Comparison of ENCODE assay signal across 9 cellular contexts in the genomic region with DNA sequence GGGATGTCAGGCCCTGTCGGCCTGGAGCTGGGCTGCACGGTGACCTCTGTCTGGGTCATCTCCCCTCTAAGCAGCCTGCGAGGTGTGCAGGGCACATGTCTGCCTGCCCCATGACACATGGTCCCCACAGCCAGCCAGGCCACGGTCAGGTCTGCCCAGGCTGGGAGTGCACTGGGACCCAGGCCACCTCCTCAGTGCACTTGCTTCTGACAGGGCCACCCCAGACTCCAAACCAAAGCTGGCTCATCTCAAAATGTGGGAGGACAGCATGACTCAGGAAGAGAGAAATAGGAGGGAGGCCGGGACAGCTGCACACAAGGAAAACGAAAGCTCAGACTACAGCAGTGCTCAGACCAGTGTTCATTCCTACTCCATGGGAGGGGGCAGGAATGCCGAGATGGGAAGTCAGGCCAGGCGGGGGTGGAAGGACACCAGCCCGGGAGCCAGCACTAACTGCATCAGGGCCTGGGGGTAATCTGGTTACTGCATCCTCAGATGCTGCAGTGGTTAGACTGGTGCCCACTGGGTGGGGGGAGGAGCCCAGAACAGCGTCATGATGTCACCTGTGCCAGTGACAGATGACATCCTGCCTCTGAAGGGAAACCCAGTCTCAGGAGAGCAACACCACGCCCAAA. TPM values are rescaled to one million over a fixed set of nuclear protein-coding genes. Genes with fewer than 3 reads are reported as not detected.
A peak's percentile ranks its signal among the peaks of the same experiment; 100 is the strongest.
DNase-seq lines count a peak whose midpoint lies in the region; ATAC-seq and TF ChIP-seq lines count a peak whose summit lies in the region.
"Had no signal": no experiment of that assay in that cellular context is flagged by ENCODE, and none has a peak within 500 bp of the region (broad histone marks: within the 10 kb centered on the region; RNA-seq: fewer than 3 reads in every experiment).

No MANE protein-coding gene starts in this region.

- ATAC-seq in left cardiac atrium (peak; percentile 61 to 84), GM23338 (no peak), GM21717 (IDR thresholded peaks at IDR 0.05; ENCODE audit: unreplicated experiment) (no peak), HG03139 (IDR thresholded peaks at IDR 0.05; ENCODE audit: unreplicated experiment) (no peak)

- peaks cover 25% of the 10 kb centered on the region for H3K27me3 Mint-ChIP-seq in GM23338 (ENCODE audit: insufficient read depth, low read depth, poor library complexity)

- no peak overlapping the region for H3K4me3 ChIP-seq in WERI-Rb-1 (ENCODE audit: low read depth, low read length)
- H3K4me3 ChIP-seq in skeletal muscle cell (ENCODE audit: low read depth, low read length), result no peak overlapping the region
- H3K4me3 ChIP-seq in GM23338, result no peak overlapping the region

- no peak overlapping the region for H3K27ac Mint-ChIP-seq in GM23338

- H3K27me3 ChIP-seq in WERI-Rb-1 (ENCODE audit: insufficient read depth, low read depth, severe bottlenecking) (peaks cover 4% of the 10 kb centered on the region), GM23338 (ENCODE audit: insufficient read depth) (peaks cover 25% of the 10 kb centered on the region)

- DNase-seq in HPDE6-E6E7 (ENCODE audit: extremely low spot score), result peak; percentile 63
- no peak for DNase-seq in WERI-Rb-1
- DNase-seq in left cardiac atrium, result peak; percentile 51
- peak; percentile 66 for DNase-seq in skeletal muscle cell (ENCODE audit: low read depth)
- DNase-seq in retina, result no peak
- DNase-seq in GM23338 (ENCODE audit: low spot score), result no peak
- DNase-seq: NCI-H524 treated with DMSO at 0.1 percent for 48 hours had no signal

- H2AFZ ChIP-seq in GM23338, result no peak overlapping the region

- no peaks in the 10 kb centered on the region for H3K9me3 ChIP-seq in WERI-Rb-1 (ENCODE audit: severe bottlenecking)

- H3F3A ChIP-seq in GM23338 (replicated peaks; ENCODE audit: low read depth), result 0 out of 2 replicates have a peak, but pooled peaks cover 6% of the 10 kb centered on the region

- peak overlapping the region; percentile 20; the same call in 1 of the 2 replicates for H3K27ac ChIP-seq in WERI-Rb-1
- H3K27ac ChIP-seq in GM23338 (ENCODE audit: low read depth), result no peak overlapping the region

- H3K36me3 ChIP-seq in WERI-Rb-1 (peaks cover 41% of the 10 kb centered on the region), GM23338 (ENCODE audit: insufficient read depth) (no peaks in the 10 kb centered on the region)

- no peak overlapping the region for H3K4me3 Mint-ChIP-seq in GM23338

- no peak overlapping the region for H3K4me2 ChIP-seq in GM23338

- H3K4me1 ChIP-seq in GM23338 (ENCODE audit: insufficient read depth), result peaks cover 6% of the 10 kb centered on the region; the same call in 1 of the 2 replicates

- no peaks in the 10 kb centered on the region for H3K79me2 ChIP-seq in GM23338 (replicated peaks; ENCODE audit: insufficient read depth)

- 0 out of 2 replicates have a peak, but pooled peaks cover 14% of the 10 kb centered on the region for H4K20me1 ChIP-seq in GM23338 (replicated peaks; ENCODE audit: insufficient read depth)

- peaks cover 14% of the 10 kb centered on the region for H3K4me1 Mint-ChIP-seq in GM23338

- H3K36me3 Mint-ChIP-seq in GM23338 (ENCODE audit: low read depth), result peaks cover 28% of the 10 kb centered on the region

- peaks cover 7% of the 10 kb centered on the region; the same call in 2 of the 3 replicates for H3K9me3 Mint-ChIP-seq in GM23338

- intact Hi-C loops in left cardiac atrium (cut with DNase I), result no loop called here

- no peaks in the 10 kb centered on the region for H3K9me2 ChIP-seq in GM23338 (ENCODE audit: insufficient read depth)

- no peak for TF ChIP-seq CTCF in WERI-Rb-1 (IDR thresholded peaks at IDR 0.05; ENCODE audit: low read depth, low read length)
- no peak for TF ChIP-seq CTCF in GM23338 (conservative IDR thresholded peaks at IDR 0.05; ENCODE audit: low read depth in 2 of 2)

TF ChIP-seq in GM23338, 12 proteins besides CTCF, POLR2A, EP300 and RAD21 (continues in another document):
- no peak for TF ChIP-seq ZNF331 (CRISPR knock-in tag; IDR thresholded peaks at IDR 0.05; ENCODE audit: low read depth)
- TF ChIP-seq STAT1 (IDR thresholded peaks at IDR 0.05; ENCODE audit: unreplicated experiment), result no peak
- TF ChIP-seq, protein P1, sequence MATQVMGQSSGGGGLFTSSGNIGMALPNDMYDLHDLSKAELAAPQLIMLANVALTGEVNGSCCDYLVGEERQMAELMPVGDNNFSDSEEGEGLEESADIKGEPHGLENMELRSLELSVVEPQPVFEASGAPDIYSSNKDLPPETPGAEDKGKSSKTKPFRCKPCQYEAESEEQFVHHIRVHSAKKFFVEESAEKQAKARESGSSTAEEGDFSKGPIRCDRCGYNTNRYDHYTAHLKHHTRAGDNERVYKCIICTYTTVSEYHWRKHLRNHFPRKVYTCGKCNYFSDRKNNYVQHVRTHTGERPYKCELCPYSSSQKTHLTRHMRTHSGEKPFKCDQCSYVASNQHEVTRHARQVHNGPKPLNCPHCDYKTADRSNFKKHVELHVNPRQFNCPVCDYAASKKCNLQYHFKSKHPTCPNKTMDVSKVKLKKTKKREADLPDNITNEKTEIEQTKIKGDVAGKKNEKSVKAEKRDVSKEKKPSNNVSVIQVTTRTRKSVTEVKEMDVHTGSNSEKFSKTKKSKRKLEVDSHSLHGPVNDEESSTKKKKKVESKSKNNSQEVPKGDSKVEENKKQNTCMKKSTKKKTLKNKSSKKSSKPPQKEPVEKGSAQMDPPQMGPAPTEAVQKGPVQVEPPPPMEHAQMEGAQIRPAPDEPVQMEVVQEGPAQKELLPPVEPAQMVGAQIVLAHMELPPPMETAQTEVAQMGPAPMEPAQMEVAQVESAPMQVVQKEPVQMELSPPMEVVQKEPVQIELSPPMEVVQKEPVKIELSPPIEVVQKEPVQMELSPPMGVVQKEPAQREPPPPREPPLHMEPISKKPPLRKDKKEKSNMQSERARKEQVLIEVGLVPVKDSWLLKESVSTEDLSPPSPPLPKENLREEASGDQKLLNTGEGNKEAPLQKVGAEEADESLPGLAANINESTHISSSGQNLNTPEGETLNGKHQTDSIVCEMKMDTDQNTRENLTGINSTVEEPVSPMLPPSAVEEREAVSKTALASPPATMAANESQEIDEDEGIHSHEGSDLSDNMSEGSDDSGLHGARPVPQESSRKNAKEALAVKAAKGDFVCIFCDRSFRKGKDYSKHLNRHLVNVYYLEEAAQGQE (IDR thresholded peaks at IDR 0.05; ENCODE audit: unreplicated experiment), result no peak
- no peak for TF ChIP-seq CREB1 (CRISPR knock-in tag; IDR thresholded peaks at IDR 0.05; ENCODE audit: low read depth)
- TF ChIP-seq, protein P2, sequence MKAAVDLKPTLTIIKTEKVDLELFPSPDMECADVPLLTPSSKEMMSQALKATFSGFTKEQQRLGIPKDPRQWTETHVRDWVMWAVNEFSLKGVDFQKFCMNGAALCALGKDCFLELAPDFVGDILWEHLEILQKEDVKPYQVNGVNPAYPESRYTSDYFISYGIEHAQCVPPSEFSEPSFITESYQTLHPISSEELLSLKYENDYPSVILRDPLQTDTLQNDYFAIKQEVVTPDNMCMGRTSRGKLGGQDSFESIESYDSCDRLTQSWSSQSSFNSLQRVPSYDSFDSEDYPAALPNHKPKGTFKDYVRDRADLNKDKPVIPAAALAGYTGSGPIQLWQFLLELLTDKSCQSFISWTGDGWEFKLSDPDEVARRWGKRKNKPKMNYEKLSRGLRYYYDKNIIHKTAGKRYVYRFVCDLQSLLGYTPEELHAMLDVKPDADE (IDR thresholded peaks at IDR 0.05), result no peak

RNA-seq across cellular contexts. Expression of a gene that starts 4.0 kb away (rescaled TPM):
- total RNA-seq in left cardiac atrium, result not detected
- total RNA-seq in GM23338 (2014; rRNA removed; shearing (Covaris generic)), result 1.7 and 3.0 TPM in 2 replicates
- 1.1 and 2.3 TPM in 2 replicates for polyA plus RNA-seq in GM23338 (2016; fragmentation: Nextera tagmentation; extraction: Ambion mirVana)

RNA-seq across cellular contexts. Expression of a gene that starts 12.2 kb away (rescaled TPM):
- not detected for total RNA-seq in left cardiac atrium
- total RNA-seq in GM23338 (2014; rRNA removed; shearing (Covaris generic)), result 1.7 TPM in 1 of 2 replicates, not detected in the other
- not detected in 2 replicates for polyA plus RNA-seq in GM23338 (2016; fragmentation: Nextera tagmentation; extraction: Ambion mirVana)

Comparison
In these comparisons a context has a peak if more than half of its experiments do, and no peak if none do; other contexts are left out.
1. DNase-seq: peak in HPDE6-E6E7 (single experiment), left cardiac atrium (single experiment) and skeletal muscle cell (single experiment); none in WERI-Rb-1 (single experiment), retina (single experiment) and GM23338 (single experiment).
2. ATAC-seq: peak in left cardiac atrium (2 of 2); none in GM23338 (single experiment), GM21717 (single experiment) and HG03139 (single experiment).